19 cellular contexts compared by ENCODE assay signal in genomic region chr2:238682536-238682935, GRCh38.
DNase-seq lines count a peak whose midpoint lies in the region; ATAC-seq, FAIRE-seq and TF ChIP-seq lines count a peak whose summit lies in the region.
"Had no signal": no experiment of that assay in that cellular context is flagged by ENCODE, and none has a peak within 500 bp of the region (broad histone marks: within the 10 kb centered on the region; RNA-seq: fewer than 3 reads in every experiment).

No MANE protein-coding gene starts in this region.

- H3K27me3 Mint-ChIP-seq in activated CD8-positive, alpha-beta memory T cell treated with anti-CD3 and anti-CD28 coated beads, Interleukin-2, amount 10 ng/mL, durations not matched to agents 7 days and 5 days = peaks cover 32% of the 10 kb centered on the region

- 94% methylated on average over 5 of the region's 5 CpGs for WGBS in A549 (ENCODE audit: missing lambda C conversion rate)

- H3K9me3 Mint-ChIP-seq in activated CD8-positive, alpha-beta memory T cell treated with anti-CD3 and anti-CD28 coated beads, Interleukin-2, amount 10 ng/mL, durations not matched to agents 7 days and 5 days (ENCODE audit: low read depth) = no peaks in the 10 kb centered on the region

- POLR2A ChIA-PET in A549 (lab: Yijun Ruan, JAX) = no interaction called here

- peaks cover 4% of the 10 kb centered on the region for H3K36me3 Mint-ChIP-seq in activated CD8-positive, alpha-beta memory T cell treated with anti-CD3 and anti-CD28 coated beads, Interleukin-2, amount 10 ng/mL, durations not matched to agents 7 days and 5 days
- H3K36me3 Mint-ChIP-seq: CD8-positive, alpha-beta T cell had no signal

- ATAC-seq in activated CD8-positive, alpha-beta memory T cell treated with anti-CD3 and anti-CD28 coated beads, Interleukin-2, amount 10 ng/mL, durations not matched to agents 7 days and 5 days = no peak
- ATAC-seq in A549 = no peak
- ATAC-seq: CD8-positive, alpha-beta T cell; HCT116 had no signal

- DNase-seq in activated CD8-positive, alpha-beta memory T cell treated with anti-CD3 and anti-CD28 coated beads, Interleukin-2, amount 10 ng/mL, durations not matched to agents 7 days and 5 days = peak; percentile 26
- no peak for DNase-seq in activated CD8-positive, alpha-beta memory T cell treated with anti-CD3 and anti-CD28 coated beads for 24 hours
- no peak for DNase-seq in A549 (ENCODE audit: low read depth in 1 of 2, low spot score in 1 of 2)
- peak; percentile 49 for DNase-seq in coronary artery (ENCODE audit: low spot score)
- DNase-seq in kidney = peak; percentile 46
- DNase-seq in Kasumi-1 (lab: John Stamatoyannopoulos, UW) = no peak
- DNase-seq in ecto neural progenitor cell (ENCODE audit: low spot score) = no peak
- DNase-seq: 8988T; CD8-positive, alpha-beta T cell; GM23248; HFFc6 had no signal

- FAIRE-seq in A549 (lab: Jason Lieb, UNC) (no peak), kidney (lab: Jason Lieb, UNC) (no peak)
- FAIRE-seq: G401.6, GM12891, GM19239, H54 had no signal

- H3K4me2 ChIP-seq in A549 = no peak overlapping the region
- H3K4me2 ChIP-seq: BLaER1 treated with 17β-estradiol and CSF1 and Interleukin-3, amounts not matched to agents 10 nM and 100 nM had no signal

- TF ChIP-seq POLR2A in A549 (IDR thresholded peaks at IDR 0.05; ENCODE audit: low read length) = no peak

- no peak overlapping the region for H3K4me3 Mint-ChIP-seq in activated CD8-positive, alpha-beta memory T cell treated with anti-CD3 and anti-CD28 coated beads, Interleukin-2, amount 10 ng/mL, durations not matched to agents 7 days and 5 days
- H3K4me3 Mint-ChIP-seq: B cell; CD8-positive, alpha-beta T cell; HFFc6 had no signal

- no peak overlapping the region for H3K4me3 ChIP-seq in A549
- no peak overlapping the region for H3K4me3 ChIP-seq in coronary artery
- H3K4me3 ChIP-seq in kidney (ENCODE audit: low read length in 2 of 2) = no peak overlapping the region
- H3K4me3 ChIP-seq: BLaER1 treated with 17β-estradiol and CSF1 and Interleukin-3, amounts not matched to agents 10 nM and 100 nM; GM23248 had no signal

- no peaks in the 10 kb centered on the region for H3K4me1 Mint-ChIP-seq in activated CD8-positive, alpha-beta memory T cell treated with anti-CD3 and anti-CD28 coated beads, Interleukin-2, amount 10 ng/mL, durations not matched to agents 7 days and 5 days
- H3K4me1 Mint-ChIP-seq: B cell had no signal

- peaks cover 40% of the 10 kb centered on the region for H3K9me3 ChIP-seq in A549
- H3K9me3 ChIP-seq in kidney (ENCODE audit: control insufficient read depth in 1 of 2, low read length in 2 of 2) = no peaks in the 10 kb centered on the region

- H3K27ac ChIP-seq in A549 (peak overlapping the region; percentile 69 to 95; a peak in 4 of 6 replicates), coronary artery (no peak overlapping the region), kidney (ENCODE audit: low read depth in 2 of 2, low read length in 2 of 2) (no peak overlapping the region)
- H3K27ac ChIP-seq: BLaER1 treated with 17β-estradiol and CSF1 and Interleukin-3, amounts not matched to agents 10 nM and 100 nM; GM23248; HL-60 had no signal

- TF ChIP-seq CTCF in A549 (IDR thresholded peaks at IDR 0.05) = no peak
- no peak for TF ChIP-seq CTCF in coronary artery (IDR thresholded peaks at IDR 0.05)
- TF ChIP-seq CTCF in kidney (IDR thresholded peaks at IDR 0.05; ENCODE audit: borderline replicate concordance, extremely low read depth, insufficient read depth) = no peak

- H3K9ac ChIP-seq in kidney (ENCODE audit: low read length in 2 of 2) = no peak overlapping the region
- H3K9ac ChIP-seq: BLaER1 treated with 17β-estradiol and CSF1 and Interleukin-3, amounts not matched to agents 10 nM and 100 nM; GM23248 had no signal

- H3K4me1 ChIP-seq in A549 (peaks cover 26% of the 10 kb centered on the region), kidney (ENCODE audit: control insufficient read depth in 1 of 2, insufficient read depth in 1 of 2, low read depth in 1 of 2, low read length in 2 of 2) (no peaks in the 10 kb centered on the region)

- H3K27ac Mint-ChIP-seq in activated CD8-positive, alpha-beta memory T cell treated with anti-CD3 and anti-CD28 coated beads, Interleukin-2, amount 10 ng/mL, durations not matched to agents 7 days and 5 days = no peak overlapping the region
- H3K27ac Mint-ChIP-seq: B cell; CD8-positive, alpha-beta T cell; HFFc6 had no signal

- no peaks in the 10 kb centered on the region for H3K36me3 ChIP-seq in kidney (ENCODE audit: control insufficient read depth in 1 of 2, insufficient read depth in 2 of 2, low read length in 2 of 2)
- H3K36me3 ChIP-seq: BLaER1 treated with 17β-estradiol and CSF1 and Interleukin-3, amounts not matched to agents 10 nM and 100 nM had no signal

- TF ChIP-seq RAD21 in A549 (conservative IDR thresholded peaks at IDR 0.05 in 1 of 2, IDR thresholded peaks at IDR 0.05 in 1 of 2) = no peak

- intact Hi-C loops in kidney (cut with DNase I) = no loop called here

- CTCF ChIA-PET in activated CD8-positive, alpha-beta memory T cell treated with anti-CD3 and anti-CD28 coated beads, Interleukin-2, amount 10 ng/mL, durations not matched to agents 7 days and 5 days (lab: Charles Lee) = no interaction called here
- CTCF ChIA-PET in A549 (lab: Yijun Ruan, JAX) = interaction anchor here (0.6 kb wide), 1 partner anchor 64 kb away, joined by 3 read pairs; no protein-coding TSS in a partner anchor

- no peak for TF ChIP-seq EP300 in A549 (IDR thresholded peaks at IDR 0.05)

TF ChIP-seq in A549, 52 proteins besides CTCF, POLR2A, EP300 and RAD21:
- TF ChIP-seq ELK1 (IDR thresholded peaks at IDR 0.05; ENCODE audit: low read depth, low read length) (no peak), RNF2 (IDR thresholded peaks at IDR 0.05; ENCODE audit: borderline replicate concordance, low read depth) (no peak), REST (IDR thresholded peaks at IDR 0.05) (no peak), MAZ (IDR thresholded peaks at IDR 0.05; ENCODE audit: borderline replicate concordance, low read depth, low read length) (no peak), SREBF2 (IDR thresholded peaks at IDR 0.05) (no peak), MYC (IDR thresholded peaks at IDR 0.05; ENCODE audit: borderline replicate concordance, low read length) (no peak), MAFK (IDR thresholded peaks at IDR 0.05; ENCODE audit: partially characterized antibody) (no peak), BHLHE40 (IDR thresholded peaks at IDR 0.05; ENCODE audit: low read depth, low read length) (no peak)

Comparison
In these comparisons a context has a peak if more than half of its experiments do, and no peak if none do; other contexts are left out.
1. DNase-seq: peak in activated CD8-positive, alpha-beta memory T cell treated with anti-CD3 and anti-CD28 coated beads, Interleukin-2, amount 10 ng/mL, durations not matched to agents 7 days and 5 days (single experiment), coronary artery (single experiment) and kidney (single experiment); none in activated CD8-positive, alpha-beta memory T cell treated with anti-CD3 and anti-CD28 coated beads for 24 hours (single experiment), A549 (0 of 2), Kasumi-1 (0 of 2) and ecto neural progenitor cell (single experiment).
2. H3K27ac ChIP-seq: peak in A549 (2 of 2); none in coronary artery (0 of 2) and kidney (0 of 2).